11 cellular contexts compared by ENCODE assay signal in the genomic region with DNA sequence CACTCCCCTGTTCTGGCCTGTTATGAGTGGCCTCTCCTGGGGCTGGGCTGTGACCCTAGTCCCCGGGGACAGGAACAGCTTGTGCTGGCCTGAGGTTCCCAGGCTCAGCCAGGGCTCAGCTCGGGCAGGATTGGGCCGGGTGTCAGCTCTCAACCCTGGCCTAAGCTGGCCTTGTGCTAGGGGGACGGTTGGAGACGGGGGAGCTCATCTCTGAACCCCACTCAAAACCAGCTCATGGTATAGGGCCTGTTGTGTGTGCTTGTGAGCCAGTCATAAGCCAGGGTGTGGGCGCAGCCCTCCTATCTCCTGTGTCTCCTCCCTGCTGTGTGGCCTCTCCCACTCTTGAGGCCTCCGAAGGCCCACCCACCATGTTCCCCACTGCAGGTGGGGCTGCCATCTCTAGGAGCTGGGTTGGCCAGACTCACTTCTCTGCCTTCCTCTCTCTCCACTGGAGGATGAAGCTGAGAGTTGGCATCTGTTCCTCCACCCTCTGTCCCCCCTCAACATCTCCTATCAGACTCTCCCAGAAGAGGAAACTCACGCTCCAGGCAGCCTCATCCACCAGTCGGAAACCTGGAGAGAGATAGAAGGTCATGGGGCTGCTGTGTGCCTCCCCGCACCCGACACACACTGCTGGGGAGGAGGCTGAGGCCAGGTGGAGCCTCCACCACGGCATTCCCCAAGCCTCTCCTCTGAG. TPM values are rescaled to one million over a fixed set of nuclear protein-coding genes. Genes with fewer than 3 reads are reported as not detected.
DNase-seq lines count a peak whose midpoint lies in the region; ATAC-seq and TF ChIP-seq lines count a peak whose summit lies in the region.
"Had no signal": no experiment of that assay in that cellular context is flagged by ENCODE, and none has a peak within 500 bp of the region (broad histone marks: within the 10 kb centered on the region; RNA-seq: fewer than 3 reads in every experiment).

No MANE protein-coding gene starts in this region.

- H3K9me3 ChIP-seq in osteoblast (ENCODE audit: low read depth, low read length) (no peaks in the 10 kb centered on the region), HAP-1 (no peaks in the 10 kb centered on the region)
- H3K9me3 ChIP-seq: mucosa of descending colon had no signal

- ATAC-seq in Right ventricle myocardium inferior (peak; percentile 33), HG03097 (IDR thresholded peaks at IDR 0.05; ENCODE audit: low FRiP score, unreplicated experiment) (no peak), GM19467 (IDR thresholded peaks at IDR 0.05; ENCODE audit: unreplicated experiment) (no peak), left lobe of liver (no peak)
- ATAC-seq: effector memory CD8-positive, alpha-beta T cell; mucosa of descending colon had no signal

- H3K27ac ChIP-seq in osteoblast (ENCODE audit: low read depth, low read length): peak overlapping the region; percentile 100

- H3K4me3 ChIP-seq in fibroblast of mammary gland (ENCODE audit: control insufficient read depth, low read depth, low read length): peak overlapping the region; percentile 51
- H3K4me3 ChIP-seq in osteoblast (ENCODE audit: insufficient read depth, low read length): peak overlapping the region; percentile 75
- H3K4me3 ChIP-seq in HAP-1: no peak overlapping the region
- H3K4me3 ChIP-seq: mucosa of descending colon had no signal

- in situ Hi-C loops in HAP-1 (cut with MboI; ENCODE audit: low sequenced_read_pairs): no loop called here

- TF ChIP-seq CTCF in fibroblast of mammary gland (conservative IDR thresholded peaks at IDR 0.05; ENCODE audit: control insufficient read depth, insufficient read depth, low read depth, low read length): no peak
- TF ChIP-seq CTCF in osteoblast (IDR thresholded peaks at IDR 0.05; ENCODE audit: extremely low read depth, low read depth, low read length): no peak

- peak overlapping the region; percentile 90 for H3K4me2 ChIP-seq in osteoblast (ENCODE audit: insufficient read depth, low read length)

- DNase-seq in Right ventricle myocardium inferior (ENCODE audit: missing footprints) (peak; percentile 73), cardiac septum (ENCODE audit: low spot score) (no peak), fibroblast of mammary gland (ENCODE audit: low read depth) (peak; percentile 45), osteoblast (ENCODE audit: insufficient read length, low spot score, missing footprints) (no peak), HAP-1 (ENCODE audit: low spot score in 2 of 2) (no peak), left lobe of liver (ENCODE audit: low spot score) (no peak)
- DNase-seq: effector memory CD8-positive, alpha-beta T cell; NCI-H1436 treated with DMSO at 0.1 percent for 48 hours had no signal

- peak overlapping the region; percentile 60 for H2AFZ ChIP-seq in osteoblast (ENCODE audit: low read length)

- H3K27me3 ChIP-seq in osteoblast (ENCODE audit: insufficient read depth, low read length): no peaks in the 10 kb centered on the region
- no peaks in the 10 kb centered on the region for H3K27me3 ChIP-seq in HAP-1 (ENCODE audit: low read depth)

- H3K4me1 ChIP-seq in osteoblast (ENCODE audit: insufficient read depth, low read length) (peaks cover 68% of the 10 kb centered on the region), HAP-1 (peaks cover 21% of the 10 kb centered on the region)

- H3K36me3 ChIP-seq in osteoblast (ENCODE audit: insufficient read depth, low read length) (no peaks in the 10 kb centered on the region), HAP-1 (replicated peaks) (no peaks in the 10 kb centered on the region)

- peaks cover 3% of the 10 kb centered on the region for H4K20me1 ChIP-seq in osteoblast (ENCODE audit: insufficient read depth, low read length)

- peaks cover 41% of the 10 kb centered on the region for H3K79me2 ChIP-seq in osteoblast (ENCODE audit: insufficient read depth, low read length)

- intact Hi-C loops in Right ventricle myocardium inferior (cut with DNase I): loop anchor here (5.0 to 10.0 kb wide), 2 partner anchors 180 to 208 kb away; no protein-coding TSS in a partner anchor
- intact Hi-C loops in cardiac septum (cut with DNase I): loop anchor here (2.0 to 5.0 kb wide), 2 partner anchors 26 to 168 kb away; a partner anchor contains a TSS

RNA-seq across cellular contexts. Expression of a gene that starts 1.3 kb away (rescaled TPM):
- 8.1 TPM for total RNA-seq in Right ventricle myocardium inferior
- total RNA-seq in cardiac septum: 5.6 TPM
- total RNA-seq in osteoblast: 17.0 and 21.2 TPM in 2 replicates
- 4.5 TPM for total RNA-seq in left lobe of liver

RNA-seq across cellular contexts. Expression of a gene that starts 25.6 kb away (rescaled TPM):
- total RNA-seq in Right ventricle myocardium inferior (not detected), cardiac septum (not detected), osteoblast (0.36 and 0.59 TPM in 2 replicates), left lobe of liver (not detected)
- total RNA-seq: mucosa of descending colon had no signal

RNA-seq across cellular contexts. Expression of a gene that starts 34.2 kb away (rescaled TPM):
- total RNA-seq in Right ventricle myocardium inferior (2.4 TPM), cardiac septum (1.4 TPM), osteoblast (0.36 and 0.88 TPM in 2 replicates), left lobe of liver (not detected)

RNA-seq across cellular contexts. Expression of a gene that starts 35.9 kb away (rescaled TPM):
- total RNA-seq in Right ventricle myocardium inferior: 0.46 TPM
- total RNA-seq in cardiac septum: 0.24 TPM
- total RNA-seq in osteoblast: 0.29 and 0.36 TPM in 2 replicates
- total RNA-seq in left lobe of liver: not detected

Comparison
In these comparisons a context has a peak if more than half of its experiments do, and no peak if none do; other contexts are left out.
1. DNase-seq: peak in Right ventricle myocardium inferior (single experiment) and fibroblast of mammary gland (single experiment); none in cardiac septum (single experiment), osteoblast (single experiment), HAP-1 (0 of 2) and left lobe of liver (single experiment).